In the genomic region with DNA sequence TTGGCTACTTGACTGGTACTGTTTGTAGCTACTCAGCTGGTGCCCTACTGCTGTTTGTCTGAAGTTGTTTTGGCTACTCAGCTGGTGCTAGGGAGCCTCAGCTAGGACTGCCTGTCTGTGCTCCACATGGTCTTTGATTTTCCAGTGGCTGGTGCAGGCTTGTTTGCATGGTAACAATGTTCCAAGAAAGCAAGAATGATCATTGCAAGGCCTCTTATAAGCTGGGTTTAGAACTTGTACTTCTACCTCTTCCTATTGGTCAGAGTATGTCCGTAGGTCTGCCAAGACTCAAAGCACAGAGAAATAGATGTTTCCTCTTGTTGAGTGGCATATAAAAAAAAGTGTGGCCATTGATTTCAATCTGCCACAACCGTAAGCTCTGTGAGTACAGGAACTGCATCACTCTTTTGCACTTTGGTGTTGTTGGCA, we compare ENCODE assay signal across 1 cellular context.
TF ChIP-seq lines count a peak whose summit lies in the region.

No MANE protein-coding gene starts in this region.

TF ChIP-seq in GM23338, 12 proteins besides CTCF, POLR2A, EP300 and RAD21 (continued from another document):
- no peak for TF ChIP-seq ZNF462 (CRISPR knock-in tag; IDR thresholded peaks at IDR 0.05)
